In genomic region chr15:64731012-64731806, GRCh38 we compare ENCODE assay signal across 8 cellular contexts. TPM values are rescaled to one million over a fixed set of nuclear protein-coding genes. Genes with fewer than 3 reads are reported as not detected.
DNase-seq lines count a peak whose midpoint lies in the region; ATAC-seq and TF ChIP-seq lines count a peak whose summit lies in the region.

No MANE protein-coding gene starts in this region.

- peak overlapping the region; percentile 32; the same call in 1 of the 2 replicates for H3K27ac ChIP-seq in VCaP

- H3K4me3 ChIP-seq in AG09309 (ENCODE audit: control insufficient read depth, low read depth, low read length): no peak overlapping the region

- in situ Hi-C loops in T47D (cut with HindIII; ENCODE audit: low pct_unique_long_range_greater_than_20kb, low sequenced_read_pairs): no loop called here

- no peak for ATAC-seq in GM19023 (IDR thresholded peaks at IDR 0.05; ENCODE audit: unreplicated experiment)

- DNase-seq in AG09309 (ENCODE audit: low read depth) (peak; percentile 16), H4 (ENCODE audit: low spot score) (peak; percentile 58), NCI-H2107 treated with DMSO at 0.1 percent for 48 hours (lab: John Stamatoyannopoulos, UW; ENCODE audit: unreplicated experiment) (peak; percentile 78), T47D (ENCODE audit: low read depth in 1 of 2, low spot score in 1 of 2) (peak; percentile 58 to 91), islet precursor cell (peak; percentile 90)
- DNase-seq in stimulated activated CD4-positive, alpha-beta T cell treated with anti-CD3 and anti-CD28 coated beads, Interleukin-1b, Interleukin-23, amount 100 ng/mL, for 24 hours (ENCODE audit: low read depth in 4 of 4, low spot score in 1 of 4): peak; percentile 81 to 90 (median 84)

- TF ChIP-seq CTCF in AG09309 (IDR thresholded peaks at IDR 0.05; ENCODE audit: control insufficient read depth, insufficient read depth, low read depth, low read length, missing control alignments): peak; percentile 94
- TF ChIP-seq CTCF in VCaP (conservative IDR thresholded peaks at IDR 0.05): peak; percentile 98

RNA-seq across cellular contexts. Expression of gene RBPMS2, which starts 44.2 kb away (rescaled TPM):
- total RNA-seq in H4 (2014; rRNA removed; shearing (Covaris generic)): 0.48 TPM in 1 of 2 replicates, not detected in the other

Comparison
In these comparisons a context has a peak if more than half of its experiments do, and no peak if none do; other contexts are left out.
1. DNase-seq: peak in every context shown above with its lines; median percentile 90 in islet precursor cell; 84 in stimulated activated CD4-positive, alpha-beta T cell treated with anti-CD3 and anti-CD28 coated beads, Interleukin-1b, Interleukin-23, amount 100 ng/mL, for 24 hours; 78 in NCI-H2107 treated with DMSO at 0.1 percent for 48 hours; 74 in T47D; 58 in H4; 16 in AG09309.